17 cellular contexts compared by ENCODE assay signal in the genomic region with DNA sequence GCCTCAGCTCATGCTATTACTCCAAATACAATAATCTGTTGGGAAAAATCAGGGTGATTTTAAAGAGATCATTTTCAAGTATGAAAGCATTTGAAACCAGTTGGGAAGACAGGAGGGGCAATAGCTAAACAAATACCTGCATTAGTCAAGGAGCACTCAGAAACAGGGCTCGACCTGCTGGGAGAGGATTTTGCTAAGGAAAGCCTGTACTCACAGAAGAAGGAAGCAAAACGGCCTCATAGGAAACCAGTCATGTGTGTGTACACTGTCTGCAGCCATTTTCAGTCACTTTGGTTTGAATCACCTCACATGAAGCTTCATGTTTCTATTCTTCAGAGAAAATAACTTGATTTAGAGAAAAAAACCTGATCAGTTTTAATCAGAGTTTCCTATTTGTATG. TPM values are rescaled to one million over a fixed set of nuclear protein-coding genes. Genes with fewer than 3 reads are reported as not detected.
DNase-seq lines count a peak whose midpoint lies in the region; ATAC-seq, FAIRE-seq and TF ChIP-seq lines count a peak whose summit lies in the region.
"Had no signal": no experiment of that assay in that cellular context is flagged by ENCODE, and none has a peak within 500 bp of the region (broad histone marks: within the 10 kb centered on the region; RNA-seq: fewer than 3 reads in every experiment).

No MANE protein-coding gene starts in this region.

- no peak overlapping the region for H3K9ac ChIP-seq in K562 (ENCODE audit: insufficient read depth in 1 of 2, low read depth in 2 of 2, low read length in 2 of 2)
- no peak overlapping the region for H3K9ac ChIP-seq in HepG2 (ENCODE audit: insufficient read depth, low read depth, low read length)
- H3K9ac ChIP-seq in MM.1S (ENCODE audit: low read length): no peak overlapping the region
- H3K9ac ChIP-seq: BLaER1 treated with 17β-estradiol and CSF1 and Interleukin-3, amounts not matched to agents 10 nM and 100 nM; GM23248 had no signal

- no peaks in the 10 kb centered on the region for H3K79me2 ChIP-seq in K562 (ENCODE audit: control insufficient read depth, insufficient read depth, low read length)
- H3K79me2 ChIP-seq in HepG2 (ENCODE audit: insufficient read depth, low read length): no peaks in the 10 kb centered on the region
- no peaks in the 10 kb centered on the region for H3K79me2 ChIP-seq in MM.1S (ENCODE audit: low read length)

- no peak for TF ChIP-seq CTCF in K562 (IDR thresholded peaks at IDR 0.05 in 2 of 3, conservative IDR thresholded peaks at IDR 0.05 in 1 of 3; ENCODE audit: insufficient read depth in 2 of 3, low read depth in 1 of 3, low read length in 3 of 3)
- TF ChIP-seq CTCF in left lung (IDR thresholded peaks at IDR 0.05): no peak
- no peak for TF ChIP-seq CTCF in HepG2 (CRISPR knock-in tag; IDR thresholded peaks at IDR 0.05)
- no peak for TF ChIP-seq CTCF in MM.1S (IDR thresholded peaks at IDR 0.05; ENCODE audit: low read length)

- H3K4me1 ChIP-seq in K562 (replicated peaks in 1 of 2; ENCODE audit: control insufficient read depth in 2 of 2, insufficient read depth in 2 of 2, low read length in 2 of 2) (peaks cover 12 to 24% of the 10 kb centered on the region in 2 experiments; a peak in 4 of 5 replicates), left lung (peaks cover 0 to 4% of the 10 kb centered on the region in 2 donors), HepG2 (ENCODE audit: insufficient read depth, low read length) (no peaks in the 10 kb centered on the region), MM.1S (ENCODE audit: low read length) (no peaks in the 10 kb centered on the region)

- TF ChIP-seq POLR2A in K562 (conservative IDR thresholded peaks at IDR 0.05): no peak
- TF ChIP-seq POLR2A in HepG2 (IDR thresholded peaks at IDR 0.05; ENCODE audit: insufficient read depth in 1 of 2, low read depth in 2 of 2, low read length in 2 of 2): no peak

- H2AFZ ChIP-seq in K562 (ENCODE audit: low read depth, low read length) (peak overlapping the region; percentile 86), HepG2 (ENCODE audit: low read length) (no peak overlapping the region), MM.1S (ENCODE audit: low read length) (no peak overlapping the region)
- H2AFZ ChIP-seq: GM23248 had no signal

- H3K36me3 ChIP-seq in K562 (ENCODE audit: control insufficient read depth, insufficient read depth, low read length) (no peaks in the 10 kb centered on the region), left lung (no peaks in the 10 kb centered on the region), HepG2 (replicated peaks in 1 of 2; ENCODE audit: control insufficient read depth in 1 of 2, insufficient read depth in 2 of 2, low read length in 2 of 2) (no peaks in the 10 kb centered on the region), MM.1S (replicated peaks; ENCODE audit: insufficient read depth, low read length) (no peaks in the 10 kb centered on the region)
- H3K36me3 ChIP-seq: BLaER1 treated with 17β-estradiol and CSF1 and Interleukin-3, amounts not matched to agents 10 nM and 100 nM had no signal

- TF ChIP-seq EP300 in K562 (IDR thresholded peaks at IDR 0.05; ENCODE audit: low read length): no peak
- TF ChIP-seq EP300 in HepG2 (IDR thresholded peaks at IDR 0.05; ENCODE audit: low read depth in 2 of 2, low read length in 2 of 2): no peak
- TF ChIP-seq EP300 in HepG2 (CRISPR knock-in tag; IDR thresholded peaks at IDR 0.05; ENCODE audit: borderline replicate concordance): no peak

- FAIRE-seq in K562 (lab: Jason Lieb, UNC) (no peak), HepG2 (lab: Jason Lieb, UNC) (no peak)
- FAIRE-seq: H54 had no signal

- H3K27ac ChIP-seq in K562 (ENCODE audit: extremely low read depth, low read depth, low read length) (no peak overlapping the region), left lung (no peak overlapping the region), HepG2 (ENCODE audit: extremely low read length, insufficient read depth, low read length) (no peak overlapping the region), MM.1S (ENCODE audit: low read length) (no peak overlapping the region)
- H3K27ac ChIP-seq: BLaER1 treated with 17β-estradiol and CSF1 and Interleukin-3, amounts not matched to agents 10 nM and 100 nM; GM23248; HL-60 had no signal

- intact Hi-C loops in K562 (cut with micrococcal nuclease): loop anchor here (5.0 kb wide), 2 partner anchors 255 to 955 kb away; a partner anchor contains a TSS
- intact Hi-C loops in left lung (cut with DNase I): no loop called here
- intact Hi-C loops in HepG2 (cut with micrococcal nuclease; ENCODE audit: unreplicated experiment): no loop called here

- H4K20me1 ChIP-seq in K562 (replicated peaks; ENCODE audit: control insufficient read depth, insufficient read depth, low read length): no peaks in the 10 kb centered on the region
- no peaks in the 10 kb centered on the region for H4K20me1 ChIP-seq in HepG2 (ENCODE audit: insufficient read depth, low read length)
- no peaks in the 10 kb centered on the region for H4K20me1 ChIP-seq in MM.1S (ENCODE audit: insufficient read depth, low read length)
- H4K20me1 ChIP-seq: BLaER1 treated with 17β-estradiol and CSF1 and Interleukin-3, amounts not matched to agents 10 nM and 100 nM had no signal

- POLR2A ChIA-PET in K562 (lab: Yijun Ruan, JAX): interaction anchor here (1.3 kb wide), 1 partner anchor 14 kb away, joined by 3 read pairs; no protein-coding TSS in a partner anchor
- POLR2A ChIA-PET in HepG2 (lab: Yijun Ruan, JAX): no interaction called here

- BruUV-seq in K562 (replicated peaks; lab: Mats Ljungman, UMichigan) (no TSS peak), HepG2 (replicated peaks; lab: Mats Ljungman, UMichigan) (no TSS peak)

- H3K9me1 ChIP-seq in K562 (ENCODE audit: control insufficient read depth, insufficient read depth, low read length): no peaks in the 10 kb centered on the region

- H3K27me3 ChIP-seq in K562 (ENCODE audit: control insufficient read depth in 2 of 2, insufficient read depth in 2 of 2, low read length in 2 of 2) (no peaks in the 10 kb centered on the region), left lung (no peaks in the 10 kb centered on the region), HepG2 (ENCODE audit: control insufficient read depth in 1 of 2, insufficient read depth in 2 of 2, low read length in 2 of 2) (no peaks in the 10 kb centered on the region), MM.1S (replicated peaks; ENCODE audit: insufficient read depth, low read length) (no peaks in the 10 kb centered on the region)
- H3K27me3 ChIP-seq: BLaER1 treated with 17β-estradiol and CSF1 and Interleukin-3, amounts not matched to agents 10 nM and 100 nM had no signal

- CTCF ChIA-PET in K562 (lab: Yijun Ruan, JAX; ENCODE audit: low intra/inter-chr PET ratio): no interaction called here
- CTCF ChIA-PET in HepG2 (lab: Yijun Ruan, JAX; ENCODE audit: low intra/inter-chr PET ratio, low total read pairs): no interaction called here

- no peak overlapping the region for H3K4me3 ChIP-seq in K562
- no peak overlapping the region for H3K4me3 ChIP-seq in left lung
- no peak overlapping the region for H3K4me3 ChIP-seq in HepG2 (replicated peaks in 1 of 3; ENCODE audit: insufficient read depth in 1 of 3, low read depth in 2 of 3, low read length in 3 of 3)
- no peak overlapping the region for H3K4me3 ChIP-seq in MM.1S (ENCODE audit: low read length)
- H3K4me3 ChIP-seq: BLaER1 treated with 17β-estradiol and CSF1 and Interleukin-3, amounts not matched to agents 10 nM and 100 nM; GM23248 had no signal

- H3K4me2 ChIP-seq in K562 (ENCODE audit: insufficient read depth, low read length) (no peak overlapping the region), HepG2 (ENCODE audit: low read depth, low read length) (no peak overlapping the region), MM.1S (ENCODE audit: low read depth, low read length) (no peak overlapping the region)

- H3K9me2 ChIP-seq in MM.1S (replicated peaks; ENCODE audit: insufficient read depth, low read length): no peaks in the 10 kb centered on the region

- no peak for ATAC-seq in K562
- ATAC-seq in left lung: peak; percentile 84
- ATAC-seq in HepG2: no peak
- ATAC-seq in HG02642 (IDR thresholded peaks at IDR 0.05; ENCODE audit: poor library complexity, unreplicated experiment): no peak
- ATAC-seq: HCT116 had no signal

- WGBS in K562 (ENCODE audit: insufficient coverage, low coverage, missing lambda C conversion rate): 27% methylated on average over 2 of the region's 2 CpGs
- WGBS in HepG2 (ENCODE audit: low lambda C conversion rate): 3% methylated on average over 2 of the region's 2 CpGs

- DNase-seq in NCI-H82 (lab: John Stamatoyannopoulos, UW): peak; percentile 18
- no peak for DNase-seq in NCI-H82 treated with DMSO at 0.1 percent for 48 hours (lab: John Stamatoyannopoulos, UW; ENCODE audit: unreplicated experiment)
- no peak for DNase-seq in K562 (ENCODE audit: extremely low read depth in 1 of 4, low spot score in 3 of 4)
- DNase-seq in left lung: no peak
- DNase-seq in HepG2 (ENCODE audit: low spot score): no peak
- no peak for DNase-seq in MM.1S
- DNase-seq: ACHN; Calu3; CD4-positive, CD25-positive, alpha-beta regulatory T cell; DMS 273 treated with DMSO at 0.1 percent for 48 hours; GF-D8; GM23248 had no signal

- in situ Hi-C loops in K562 (cut with MboI) (no loop called here), HepG2 (cut with HindIII; ENCODE audit: extremely low pct_ligation_motif_present, low pct_unique_long_range_greater_than_20kb) (no loop called here)

- no peaks in the 10 kb centered on the region for H3F3A ChIP-seq in MM.1S (ENCODE audit: insufficient read depth, low read length)

- TF ChIP-seq RAD21 in K562 (CRISPR knock-in tag; conservative IDR thresholded peaks at IDR 0.05 in 1 of 2, IDR thresholded peaks at IDR 0.05 in 1 of 2) (no peak), HepG2 (CRISPR knock-in tag; IDR thresholded peaks at IDR 0.05) (no peak)

- H3K9me3 ChIP-seq in K562 (replicated peaks; ENCODE audit: control insufficient read depth, insufficient read depth, low read depth, low read length) (no peaks in the 10 kb centered on the region), left lung (no peaks in the 10 kb centered on the region), HepG2 (ENCODE audit: low read length) (no peaks in the 10 kb centered on the region), MM.1S (replicated peaks; ENCODE audit: insufficient read depth, low read length) (no peaks in the 10 kb centered on the region)
- H3K9me3 ChIP-seq: BLaER1 treated with 17β-estradiol and CSF1 and Interleukin-3, amounts not matched to agents 10 nM and 100 nM had no signal

RNA-seq across cellular contexts. Expression of a gene that starts 38.6 kb away (rescaled TPM):
- total RNA-seq in K562 (2011; cell fraction: chromatin; rRNA removed; ENCODE audit: low replicate concordance): 2.7 and 4.4 TPM in 2 replicates
- 7.2 and 7.8 TPM in 2 replicates for total RNA-seq in K562 (2011; cell fraction: nucleolus; rRNA removed)
- 4.8 and 5.5 TPM in 2 replicates for total RNA-seq in K562 (2011; cell fraction: nucleoplasm; rRNA removed)
- total RNA-seq in K562 (2014; rRNA removed) (3.7 and 4.4 TPM in 2 replicates), K562 (2014; rRNA removed; fragmentation: Illumina TruSeq; extraction: Trizol) (1.8 and 1.9 TPM in 2 replicates), K562 (2015; rRNA removed; fragmentation: Illumina TruSeq; extraction: Trizol) (2.4 and 2.5 TPM in 2 replicates), K562 (2021) (4.9 and 5.1 TPM in 2 replicates), left lung (10 to 100 TPM; 15.5 to 20.0 TPM), HepG2 (2016; rRNA removed; fragmentation: Illumina TruSeq; extraction: Trizol) (0.51 and 0.80 TPM in 2 replicates)
- polyA plus RNA-seq in K562 (2011; rRNA removed) (0.60 and 1.0 TPM in 2 replicates), K562 (2014; fragmentation: Illumina TruSeq; extraction: Trizol) (1.7 and 2.1 TPM in 2 replicates), K562 (2014; fragmentation: Nextera tagmentation; extraction: Ambion mirVana) (under 1 TPM; 0.25 to 0.27 TPM), K562 (2014; rRNA removed) (2.7 and 3.0 TPM in 2 replicates), HepG2 (2011; rRNA removed) (0.22 and 0.33 TPM in 2 replicates)
- polyA plus RNA-seq in K562 (2011; cell fraction: cytosol; rRNA removed): 0.75 and 2.3 TPM in 2 replicates
- polyA plus RNA-seq in K562 (2011; cell fraction: nucleus; rRNA removed): 0.86 and 1.7 TPM in 2 replicates
- polyA plus RNA-seq in K562 (2012): 2.5 and 2.8 TPM in 2 replicates
- 0.93 and 1.8 TPM in 2 replicates for polyA minus RNA-seq in K562 (2011; rRNA and poly(A)+ RNA removed)
- polyA minus RNA-seq in K562 (2011; cell fraction: cytosol; rRNA and poly(A)+ RNA removed): 2.3 and 2.6 TPM in 2 replicates
- polyA minus RNA-seq in K562 (2011; cell fraction: nucleus; rRNA and poly(A)+ RNA removed): 3.0 and 3.4 TPM in 2 replicates
- under 0.01 TPM in 1 of 2 replicates, not detected in the other for total RNA-seq in HepG2 (2016; cell fraction: cytosol; rRNA removed; fragmentation: Illumina TruSeq; extraction: Trizol; ENCODE audit: low read depth)
- total RNA-seq in HepG2 (2016; cell fraction: insoluble cytoplasmic fraction; rRNA removed; fragmentation: Illumina TruSeq; extraction: Trizol): 0.45 and 0.78 TPM in 2 replicates
- total RNA-seq in HepG2 (2016; cell fraction: membrane; rRNA removed; fragmentation: Illumina TruSeq; extraction: Trizol): 0.25 and 0.28 TPM in 2 replicates
- total RNA-seq in HepG2 (2016; cell fraction: nucleus; rRNA removed; fragmentation: Illumina TruSeq; extraction: Trizol): 0.65 and 0.75 TPM in 2 replicates
- polyA plus RNA-seq in HepG2 (2011; cell fraction: cytosol; rRNA removed): 0.27 and 0.34 TPM in 2 replicates
- polyA plus RNA-seq in HepG2 (2011; cell fraction: nucleus; rRNA removed): 0.19 and 0.24 TPM in 2 replicates
- polyA plus RNA-seq in HepG2 (2012): 0.12 and 0.15 TPM in 2 replicates
- polyA plus RNA-seq in HepG2 (2016; cell fraction: cytosol; fragmentation: Illumina TruSeq; extraction: Trizol; ENCODE audit: low read depth): 0.01 and 0.06 TPM in 2 replicates
- 0.60 and 0.65 TPM in 2 replicates for polyA plus RNA-seq in HepG2 (2016; cell fraction: insoluble cytoplasmic fraction; fragmentation: Illumina TruSeq; extraction: Trizol; ENCODE audit: low read depth)
- polyA plus RNA-seq in HepG2 (2016; cell fraction: membrane; fragmentation: Illumina TruSeq; extraction: Trizol; ENCODE audit: low read depth): 0.17 and 0.22 TPM in 2 replicates
- polyA plus RNA-seq in HepG2 (2016; cell fraction: nucleus; fragmentation: Illumina TruSeq; extraction: Trizol; ENCODE audit: insufficient read depth, low read depth): 0.93 and 1.2 TPM in 2 replicates
- 1.3 and 4.1 TPM in 2 replicates for polyA minus RNA-seq in HepG2 (2011; rRNA and poly(A)+ RNA removed; ENCODE audit: low replicate concordance)
- 0.40 and 0.53 TPM in 2 replicates for polyA minus RNA-seq in HepG2 (2011; cell fraction: cytosol; rRNA and poly(A)+ RNA removed)
- polyA minus RNA-seq in HepG2 (2011; cell fraction: nucleus; rRNA and poly(A)+ RNA removed): 0.37 and 0.39 TPM in 2 replicates
